ENCODE assay signal across 18 cellular contexts in the genomic region with DNA sequence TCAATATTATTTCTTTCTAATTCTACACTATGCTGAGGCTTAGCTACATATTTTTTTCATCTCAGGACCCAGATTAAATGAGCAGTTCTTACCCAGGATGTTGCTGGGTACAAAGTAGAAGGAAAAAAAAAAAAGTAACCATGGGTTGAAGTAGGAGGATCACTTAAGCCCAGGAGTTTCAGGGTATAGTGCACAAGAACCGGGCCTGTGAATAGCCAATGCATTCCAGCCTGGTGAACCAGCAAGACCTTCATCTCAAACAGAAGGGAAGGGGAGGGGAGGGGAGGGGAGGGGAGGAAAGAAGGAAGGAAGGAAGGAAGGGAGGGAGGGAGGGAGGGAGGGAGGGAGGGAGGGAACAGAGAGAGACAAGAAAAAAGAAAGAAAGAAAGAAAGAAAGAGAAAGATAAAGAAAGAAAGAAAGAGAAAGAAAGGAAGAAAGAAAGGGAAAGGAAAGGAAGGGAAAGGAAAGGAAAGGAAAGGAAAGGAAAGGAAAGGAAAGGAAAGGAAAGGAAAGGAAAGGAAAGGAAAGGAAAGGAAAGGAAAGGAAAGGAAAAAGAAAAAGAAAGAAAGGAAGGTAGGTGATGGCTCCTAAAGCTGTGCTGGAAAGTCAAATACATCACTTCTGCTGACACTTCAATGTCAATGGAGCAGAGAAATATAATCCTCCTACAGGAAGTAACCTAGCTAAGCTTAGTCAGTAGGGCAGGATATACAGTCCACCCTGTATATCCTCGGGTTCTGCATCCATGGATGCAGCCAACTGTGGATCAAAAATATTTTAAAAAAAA.
DNase-seq lines count a peak whose midpoint lies in the region; FAIRE-seq and TF ChIP-seq lines count a peak whose summit lies in the region.
"Had no signal": no experiment of that assay in that cellular context is flagged by ENCODE, and none has a peak within 500 bp of the region (broad histone marks: within the 10 kb centered on the region; RNA-seq: fewer than 3 reads in every experiment).

No MANE protein-coding gene starts in this region.

- H3K27me3 ChIP-seq in bronchial epithelial cell (ENCODE audit: control insufficient read depth, insufficient read depth, low read length): no peaks in the 10 kb centered on the region
- H3K27me3 ChIP-seq in kidney epithelial cell (ENCODE audit: control insufficient read depth, insufficient read depth, low read length): no peaks in the 10 kb centered on the region
- no peaks in the 10 kb centered on the region for H3K27me3 ChIP-seq in trophoblast cell (ENCODE audit: insufficient read depth, low read length)
- H3K27me3 ChIP-seq: gastrocnemius medialis, sigmoid colon had no signal

- no peak for TF ChIP-seq CTCF in bronchial epithelial cell (IDR thresholded peaks at IDR 0.05; ENCODE audit: insufficient read depth, low read length, severe bottlenecking)
- no peak for TF ChIP-seq CTCF in kidney epithelial cell (IDR thresholded peaks at IDR 0.05; ENCODE audit: insufficient read depth, low read length, poor library complexity, severe bottlenecking)

- H3K4me3 ChIP-seq in bronchial epithelial cell (ENCODE audit: low read depth, low read length): no peak overlapping the region
- H3K4me3 ChIP-seq in kidney epithelial cell (ENCODE audit: low read depth, low read length): no peak overlapping the region
- H3K4me3 ChIP-seq in trophoblast cell (ENCODE audit: low read depth, low read length): no peak overlapping the region
- H3K4me3 ChIP-seq: gastrocnemius medialis, sigmoid colon, thoracic aorta had no signal

- no peak overlapping the region for H2AFZ ChIP-seq in trophoblast cell (ENCODE audit: insufficient read depth, low read length, poor library complexity)

- H3K79me1 ChIP-seq in trophoblast cell (ENCODE audit: low read length): no peaks in the 10 kb centered on the region

- H3K18ac ChIP-seq in trophoblast cell (ENCODE audit: low read length): no peak overlapping the region

- H2AK5ac ChIP-seq in trophoblast cell (ENCODE audit: low read length): no peak overlapping the region

- H3K4me2 ChIP-seq in trophoblast cell (ENCODE audit: low read length): no peak overlapping the region

- H4K91ac ChIP-seq in trophoblast cell (ENCODE audit: low read depth, low read length): no peak overlapping the region

- DNase-seq in DMS53 treated with DMSO at 0.1 percent for 48 hours (lab: John Stamatoyannopoulos, UW; ENCODE audit: unreplicated experiment) (peak; percentile 18), LHCN-M2 (ENCODE audit: low read depth) (peak; percentile 37), bronchial epithelial cell (ENCODE audit: low read depth) (peak; percentile 28), kidney epithelial cell (ENCODE audit: low read depth) (peak; percentile 16), trophoblast cell (no peak), NCI-H187 (lab: John Stamatoyannopoulos, UW) (no peak), amygdala (lab: John Stamatoyannopoulos, UW) (no peak)
- no peak for DNase-seq in activated naive CD4-positive, alpha-beta T cell treated with anti-CD3 and anti-CD28 coated beads, Interleukin-2, amount 50 U/mL, for 16 hours
- DNase-seq: activated CD8-positive, alpha-beta memory T cell treated with anti-CD3 and anti-CD28 coated beads for 24 hours; activated T-cell treated with anti-CD3 and anti-CD28 coated beads, Interleukin-2, amount 50 U/mL, for 72 hours; gastrocnemius medialis; naive thymus-derived CD8-positive, alpha-beta T cell; NCI-H1417; sigmoid colon; stimulated activated CD4-positive, alpha-beta T cell treated with anti-CD3 and anti-CD28 coated beads, Interleukin-1b, Interleukin-23, amount 100 ng/mL, for 48 hours had no signal

- no peak overlapping the region for H3K27ac ChIP-seq in trophoblast cell (ENCODE audit: low read depth, low read length)
- H3K27ac ChIP-seq: gastrocnemius medialis, thoracic aorta had no signal

- no peak overlapping the region for H4K12ac ChIP-seq in trophoblast cell (ENCODE audit: low read depth, low read length)

- H3K4me1 ChIP-seq in trophoblast cell (ENCODE audit: control insufficient read depth in 1 of 2, insufficient read depth in 2 of 2, low read length in 2 of 2): no peaks in the 10 kb centered on the region

- no peak overlapping the region for H3K4ac ChIP-seq in trophoblast cell (ENCODE audit: low read depth, low read length)

- H3K14ac ChIP-seq in trophoblast cell (ENCODE audit: low read length): no peak overlapping the region

- H3K9ac ChIP-seq in trophoblast cell (ENCODE audit: low read length): no peak overlapping the region

- no peak overlapping the region for H2BK12ac ChIP-seq in trophoblast cell (ENCODE audit: low read length)

- H3K23ac ChIP-seq in trophoblast cell (ENCODE audit: low read length): no peak overlapping the region

- H2BK120ac ChIP-seq in trophoblast cell (ENCODE audit: insufficient read depth, low read length, poor library complexity): no peak overlapping the region

- no peak for FAIRE-seq in bronchial epithelial cell (lab: Jason Lieb, UNC)
- FAIRE-seq: H54, HTR-8/SVneo had no signal

- no peak overlapping the region for H4K8ac ChIP-seq in trophoblast cell (ENCODE audit: low read depth, low read length)

- H3K36me3 ChIP-seq in bronchial epithelial cell (ENCODE audit: control insufficient read depth, insufficient read depth, low read length) (no peaks in the 10 kb centered on the region), kidney epithelial cell (ENCODE audit: control insufficient read depth, insufficient read depth, low read length) (no peaks in the 10 kb centered on the region), trophoblast cell (ENCODE audit: control insufficient read depth in 1 of 2, insufficient read depth in 2 of 2, low read length in 2 of 2) (no peaks in the 10 kb centered on the region)
- H3K36me3 ChIP-seq: gastrocnemius medialis, sigmoid colon, thoracic aorta had no signal

- H2BK5ac ChIP-seq in trophoblast cell (ENCODE audit: low read depth, low read length, poor library complexity): no peak overlapping the region

- no CpG with 5 or more reads among the region's 2 CpGs for WGBS in trophoblast cell (ENCODE audit: extremely low coverage, insufficient coverage, insufficient read length)

- peaks cover 1% of the 10 kb centered on the region for H3K79me2 ChIP-seq in trophoblast cell (ENCODE audit: control insufficient read depth, insufficient read depth, low read length, poor library complexity)

- no peaks in the 10 kb centered on the region for H3K9me3 ChIP-seq in trophoblast cell (ENCODE audit: insufficient read depth, low read depth, low read length)
- H3K9me3 ChIP-seq: gastrocnemius medialis, sigmoid colon, thoracic aorta had no signal

Comparison
In these comparisons a context has a peak if more than half of its experiments do, and no peak if none do; other contexts are left out.
1. DNase-seq: peak in DMS53 treated with DMSO at 0.1 percent for 48 hours (single experiment), LHCN-M2 (single experiment), bronchial epithelial cell (single experiment) and kidney epithelial cell (single experiment); none in trophoblast cell (0 of 2), NCI-H187 (0 of 2), amygdala (0 of 56) and activated naive CD4-positive, alpha-beta T cell treated with anti-CD3 and anti-CD28 coated beads, Interleukin-2, amount 50 U/mL, for 16 hours (single experiment).